8 cellular contexts compared by ENCODE assay signal in genomic region chr18:27605107-27605834, GRCh38.
DNase-seq lines count a peak whose midpoint lies in the region; ATAC-seq and TF ChIP-seq lines count a peak whose summit lies in the region.

No MANE protein-coding gene starts in this region.

- H3K36me3 ChIP-seq in WERI-Rb-1: no peaks in the 10 kb centered on the region

- no peak overlapping the region for H3K4me3 ChIP-seq in WERI-Rb-1 (ENCODE audit: low read depth, low read length)

- no peaks in the 10 kb centered on the region for H3K27me3 Mint-ChIP-seq in osteocyte (ENCODE audit: unreplicated experiment)

- DNase-seq in COLO829 (ENCODE audit: low spot score) (peak; percentile 20), NCI-H2107 treated with DMSO at 0.1 percent for 48 hours (lab: John Stamatoyannopoulos, UW; ENCODE audit: unreplicated experiment) (peak; percentile 74), WERI-Rb-1 (peak; percentile 75), globus pallidus (ENCODE audit: low spot score) (peak; percentile 70), osteocyte (ENCODE audit: extremely low spot score, unreplicated experiment) (peak; percentile 85)

- no peaks in the 10 kb centered on the region for H3K9me3 ChIP-seq in WERI-Rb-1 (ENCODE audit: severe bottlenecking)

- H3K27ac ChIP-seq in WERI-Rb-1: no peak overlapping the region; the same call in 1 of the 2 replicates

- no peaks in the 10 kb centered on the region for H3K27me3 ChIP-seq in WERI-Rb-1 (ENCODE audit: insufficient read depth, low read depth, severe bottlenecking)

- no peak overlapping the region for H3K4me3 Mint-ChIP-seq in osteocyte (ENCODE audit: unreplicated experiment)

- H3K9me3 Mint-ChIP-seq in osteocyte (ENCODE audit: unreplicated experiment): no peaks in the 10 kb centered on the region

- no peak overlapping the region for H3K27ac Mint-ChIP-seq in osteocyte (ENCODE audit: unreplicated experiment)

- no peaks in the 10 kb centered on the region for H3K36me3 Mint-ChIP-seq in osteocyte (ENCODE audit: unreplicated experiment)

- TF ChIP-seq CTCF in WERI-Rb-1 (IDR thresholded peaks at IDR 0.05; ENCODE audit: low read depth, low read length): peak; percentile 74
- TF ChIP-seq CTCF in osteocyte (IDR thresholded peaks at IDR 0.05): peak; percentile 88

- ATAC-seq in GM18909 (IDR thresholded peaks at IDR 0.05; ENCODE audit: poor library complexity, unreplicated experiment) (peak; percentile 87), HG03139 (IDR thresholded peaks at IDR 0.05; ENCODE audit: unreplicated experiment) (peak; percentile 80), HG03097 (IDR thresholded peaks at IDR 0.05; ENCODE audit: low FRiP score, unreplicated experiment) (no peak)

- H3K4me1 Mint-ChIP-seq in osteocyte (ENCODE audit: unreplicated experiment): peaks cover 13% of the 10 kb centered on the region

Comparison
In these comparisons a context has a peak if more than half of its experiments do, and no peak if none do; other contexts are left out.
1. DNase-seq: peak in every context shown above with its lines; median percentile 85 in osteocyte; 75 in WERI-Rb-1; 74 in NCI-H2107 treated with DMSO at 0.1 percent for 48 hours; 70 in globus pallidus; 20 in COLO829.